ENCODE assay signal across 34 cellular contexts in the genomic region with DNA sequence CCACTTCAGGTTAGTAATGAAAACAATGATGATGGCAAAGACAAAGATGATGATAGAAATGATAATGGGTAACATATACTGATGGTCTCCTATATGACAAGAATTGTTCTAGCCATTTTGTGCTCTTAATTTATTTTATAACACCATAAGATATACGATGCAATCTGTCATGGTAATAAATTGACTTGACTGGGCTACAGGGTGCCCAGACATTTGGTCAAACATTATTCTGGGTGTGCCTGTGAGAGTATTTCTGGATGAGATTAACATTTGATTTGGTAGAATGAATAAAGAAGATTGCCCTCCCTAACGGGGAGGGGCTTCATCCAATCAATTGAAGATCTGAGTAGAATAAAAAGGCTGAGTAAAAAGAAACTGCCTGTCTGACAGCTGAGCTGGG.
"Had no signal": no experiment of that assay in that cellular context is flagged by ENCODE, and none has a peak within 500 bp of the region (broad histone marks: within the 10 kb centered on the region; RNA-seq: fewer than 3 reads in every experiment).

No MANE protein-coding gene starts in this region.

- H3K4me3 ChIP-seq: MG63 had no signal

- H3K9me3 ChIP-seq: MG63 had no signal

- H3K36me3 ChIP-seq: MG63 had no signal

- DNase-seq: Karpas-422, Kasumi-1, MG63, MM.1S, MV-4-11, NCI-H1048, NCI-H1092, NCI-H1092 treated with DMSO at 0.1 percent for 48 hours, NCI-H1105, NCI-H1105 treated with DMSO at 0.1 percent for 48 hours, NCI-H1417, NCI-H1417 treated with DMSO at 0.1 percent for 48 hours, NCI-H1436, NCI-H1436 treated with DMSO at 0.1 percent for 48 hours, NCI-H146, NCI-H1694, NCI-H1694 treated with DMSO at 0.1 percent for 48 hours, NCI-H187, NCI-H187 treated with DMSO at 0.1 percent for 48 hours, NCI-H1930, NCI-H2029, NCI-H2029 treated with DMSO at 0.1 percent for 48 hours, NCI-H2081, NCI-H2081 treated with DMSO at 0.1 percent for 48 hours, NCI-H2107, NCI-H2171, NCI-H2171 treated with DMSO at 0.1 percent for 48 hours, NCI-H2227 treated with DMSO at 0.1 percent for 48 hours, NCI-H226, NCI-H345, NCI-H446, NCI-H446 treated with DMSO at 0.1 percent for 48 hours, NCI-H510A, NCI-H510A treated with DMSO at 0.1 percent for 48 hours had no signal
